ENCODE assay signal across 1 cellular context in the genomic region with DNA sequence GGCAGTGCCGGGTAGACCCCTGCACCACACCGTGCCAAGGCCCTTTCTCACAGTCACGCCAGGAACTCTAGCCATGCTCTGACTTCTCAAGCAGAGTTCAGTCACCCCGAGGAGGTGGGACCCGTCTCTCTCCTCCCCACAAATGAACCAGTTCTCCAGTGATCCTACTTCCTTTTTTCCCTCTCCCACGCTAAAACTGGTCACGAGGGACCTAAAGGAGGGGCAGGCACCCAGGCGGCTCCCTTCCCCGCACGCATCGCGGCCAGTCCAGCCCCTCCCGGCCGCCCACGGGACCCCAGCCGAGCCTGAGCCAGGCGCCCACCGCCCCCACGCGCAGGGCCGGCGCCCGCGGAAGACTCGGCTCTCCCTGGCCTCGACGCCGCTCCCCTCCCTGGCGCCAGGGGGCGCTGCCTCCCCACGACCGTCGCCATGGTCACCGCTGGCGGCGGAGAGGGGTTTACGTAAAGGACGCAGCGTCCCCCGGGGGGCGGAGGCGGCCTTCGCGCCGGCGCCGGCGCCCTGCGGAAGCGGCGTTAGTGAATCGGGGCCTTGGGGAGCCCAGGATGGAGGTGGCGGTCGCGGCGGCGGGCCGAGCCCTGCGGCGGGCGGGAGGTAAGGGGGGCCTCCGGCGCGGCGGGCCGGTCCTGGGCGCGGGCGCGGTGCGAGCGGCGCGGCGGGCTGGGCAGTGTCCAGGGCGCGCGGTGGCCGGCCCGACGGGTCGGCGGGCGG.
TF ChIP-seq lines count a peak whose summit lies in the region.

A gene with protein sequence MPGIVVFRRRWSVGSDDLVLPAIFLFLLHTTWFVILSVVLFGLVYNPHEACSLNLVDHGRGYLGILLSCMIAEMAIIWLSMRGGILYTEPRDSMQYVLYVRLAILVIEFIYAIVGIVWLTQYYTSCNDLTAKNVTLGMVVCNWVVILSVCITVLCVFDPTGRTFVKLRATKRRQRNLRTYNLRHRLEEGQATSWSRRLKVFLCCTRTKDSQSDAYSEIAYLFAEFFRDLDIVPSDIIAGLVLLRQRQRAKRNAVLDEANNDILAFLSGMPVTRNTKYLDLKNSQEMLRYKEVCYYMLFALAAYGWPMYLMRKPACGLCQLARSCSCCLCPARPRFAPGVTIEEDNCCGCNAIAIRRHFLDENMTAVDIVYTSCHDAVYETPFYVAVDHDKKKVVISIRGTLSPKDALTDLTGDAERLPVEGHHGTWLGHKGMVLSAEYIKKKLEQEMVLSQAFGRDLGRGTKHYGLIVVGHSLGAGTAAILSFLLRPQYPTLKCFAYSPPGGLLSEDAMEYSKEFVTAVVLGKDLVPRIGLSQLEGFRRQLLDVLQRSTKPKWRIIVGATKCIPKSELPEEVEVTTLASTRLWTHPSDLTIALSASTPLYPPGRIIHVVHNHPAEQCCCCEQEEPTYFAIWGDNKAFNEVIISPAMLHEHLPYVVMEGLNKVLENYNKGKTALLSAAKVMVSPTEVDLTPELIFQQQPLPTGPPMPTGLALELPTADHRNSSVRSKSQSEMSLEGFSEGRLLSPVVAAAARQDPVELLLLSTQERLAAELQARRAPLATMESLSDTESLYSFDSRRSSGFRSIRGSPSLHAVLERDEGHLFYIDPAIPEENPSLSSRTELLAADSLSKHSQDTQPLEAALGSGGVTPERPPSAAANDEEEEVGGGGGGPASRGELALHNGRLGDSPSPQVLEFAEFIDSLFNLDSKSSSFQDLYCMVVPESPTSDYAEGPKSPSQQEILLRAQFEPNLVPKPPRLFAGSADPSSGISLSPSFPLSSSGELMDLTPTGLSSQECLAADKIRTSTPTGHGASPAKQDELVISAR (plus strand): TSS at position 499 of the 729 bp plus-strand sequence. CDS start 39,765 bp downstream, outside the sequence.

TF ChIP-seq in neural cell, 6 proteins besides CTCF, POLR2A, EP300 and RAD21:
- TF ChIP-seq, protein P1, sequence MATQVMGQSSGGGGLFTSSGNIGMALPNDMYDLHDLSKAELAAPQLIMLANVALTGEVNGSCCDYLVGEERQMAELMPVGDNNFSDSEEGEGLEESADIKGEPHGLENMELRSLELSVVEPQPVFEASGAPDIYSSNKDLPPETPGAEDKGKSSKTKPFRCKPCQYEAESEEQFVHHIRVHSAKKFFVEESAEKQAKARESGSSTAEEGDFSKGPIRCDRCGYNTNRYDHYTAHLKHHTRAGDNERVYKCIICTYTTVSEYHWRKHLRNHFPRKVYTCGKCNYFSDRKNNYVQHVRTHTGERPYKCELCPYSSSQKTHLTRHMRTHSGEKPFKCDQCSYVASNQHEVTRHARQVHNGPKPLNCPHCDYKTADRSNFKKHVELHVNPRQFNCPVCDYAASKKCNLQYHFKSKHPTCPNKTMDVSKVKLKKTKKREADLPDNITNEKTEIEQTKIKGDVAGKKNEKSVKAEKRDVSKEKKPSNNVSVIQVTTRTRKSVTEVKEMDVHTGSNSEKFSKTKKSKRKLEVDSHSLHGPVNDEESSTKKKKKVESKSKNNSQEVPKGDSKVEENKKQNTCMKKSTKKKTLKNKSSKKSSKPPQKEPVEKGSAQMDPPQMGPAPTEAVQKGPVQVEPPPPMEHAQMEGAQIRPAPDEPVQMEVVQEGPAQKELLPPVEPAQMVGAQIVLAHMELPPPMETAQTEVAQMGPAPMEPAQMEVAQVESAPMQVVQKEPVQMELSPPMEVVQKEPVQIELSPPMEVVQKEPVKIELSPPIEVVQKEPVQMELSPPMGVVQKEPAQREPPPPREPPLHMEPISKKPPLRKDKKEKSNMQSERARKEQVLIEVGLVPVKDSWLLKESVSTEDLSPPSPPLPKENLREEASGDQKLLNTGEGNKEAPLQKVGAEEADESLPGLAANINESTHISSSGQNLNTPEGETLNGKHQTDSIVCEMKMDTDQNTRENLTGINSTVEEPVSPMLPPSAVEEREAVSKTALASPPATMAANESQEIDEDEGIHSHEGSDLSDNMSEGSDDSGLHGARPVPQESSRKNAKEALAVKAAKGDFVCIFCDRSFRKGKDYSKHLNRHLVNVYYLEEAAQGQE (IDR thresholded peaks at IDR 0.05; ENCODE audit: borderline replicate concordance) = no peak
- TF ChIP-seq POLR2AphosphoS5 (IDR thresholded peaks at IDR 0.05) = peak; percentile 46
- TF ChIP-seq SMC3 (conservative IDR thresholded peaks at IDR 0.05; ENCODE audit: poor library complexity) = peak; percentile 83
- peak; percentile 46 for TF ChIP-seq TAF1 (IDR thresholded peaks at IDR 0.05; ENCODE audit: low read depth)
- TF ChIP-seq EZH2 (IDR thresholded peaks at IDR 0.05; ENCODE audit: borderline replicate concordance, insufficient read depth, low read length, poor library complexity, severe bottlenecking) = no peak
- peak; percentile 61 for TF ChIP-seq MXI1 (conservative IDR thresholded peaks at IDR 0.05; ENCODE audit: poor library complexity, severe bottlenecking)
